ENCODE assay signal across 11 cellular contexts in the genomic region with DNA sequence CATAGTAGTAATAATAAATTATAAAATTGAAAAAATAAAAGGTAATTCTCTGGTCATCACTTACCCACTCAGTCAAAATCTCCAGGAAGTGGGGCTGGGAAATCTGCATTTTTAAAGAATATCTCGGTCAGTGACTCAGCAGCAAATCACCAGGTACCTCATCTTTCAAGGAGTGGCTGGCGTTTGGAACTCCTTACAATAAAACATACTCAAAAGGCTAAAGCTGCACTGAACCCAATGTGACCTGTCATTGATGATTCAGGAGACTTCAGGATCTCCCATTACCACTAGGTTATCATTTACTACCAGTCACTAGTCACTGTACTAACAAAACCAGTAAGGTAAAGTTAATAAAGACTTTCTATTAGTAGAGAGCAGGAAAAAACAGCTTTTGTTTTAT. TPM values are rescaled to one million over a fixed set of nuclear protein-coding genes. Genes with fewer than 3 reads are reported as not detected.
DNase-seq lines count a peak whose midpoint lies in the region; ATAC-seq, FAIRE-seq and TF ChIP-seq lines count a peak whose summit lies in the region.
"Had no signal": no experiment of that assay in that cellular context is flagged by ENCODE, and none has a peak within 500 bp of the region (broad histone marks: within the 10 kb centered on the region; RNA-seq: fewer than 3 reads in every experiment).

No MANE protein-coding gene starts in this region.

- H3K79me2 ChIP-seq in astrocyte (ENCODE audit: insufficient read depth, low read length) (peaks cover 71% of the 10 kb centered on the region), mesendoderm (ENCODE audit: control insufficient read depth, insufficient read depth, low read length) (no peaks in the 10 kb centered on the region)

- H3K4me1 Mint-ChIP-seq in astrocyte (ENCODE audit: low read depth, unreplicated experiment) = peaks cover 36% of the 10 kb centered on the region

- no peaks in the 10 kb centered on the region for H3K9me3 ChIP-seq in astrocyte (ENCODE audit: insufficient read depth, low read depth, low read length)
- H3K9me3 ChIP-seq: thoracic aorta had no signal

- no peak overlapping the region for H2BK120ac ChIP-seq in mesendoderm (ENCODE audit: low read depth, low read length)

- H3K4me2 ChIP-seq in astrocyte (ENCODE audit: low read length) (peak overlapping the region; percentile 76), mesendoderm (ENCODE audit: low read length) (no peak overlapping the region)

- peak overlapping the region; percentile 52 for H3K27ac ChIP-seq in astrocyte (ENCODE audit: low read depth, low read length)
- H3K27ac ChIP-seq in mesendoderm (ENCODE audit: low read depth, low read length) = no peak overlapping the region
- H3K27ac ChIP-seq: thoracic aorta had no signal

- H3K4me3 Mint-ChIP-seq in astrocyte (ENCODE audit: unreplicated experiment) = no peak overlapping the region
- H3K4me3 Mint-ChIP-seq: nephron progenitor cell had no signal

- no peak overlapping the region for H3K4me3 ChIP-seq in astrocyte (ENCODE audit: insufficient read depth, low read depth, low read length)
- H3K4me3 ChIP-seq in mesendoderm (ENCODE audit: low read length) = no peak overlapping the region
- H3K4me3 ChIP-seq: thoracic aorta had no signal

- DNase-seq in Daoy (ENCODE audit: low read depth) = peak; percentile 83
- peak; percentile 63 for DNase-seq in HT-29 (ENCODE audit: low spot score)
- peak; percentile 76 for DNase-seq in astrocyte (ENCODE audit: low read depth)
- peak; percentile 21 for DNase-seq in mesendoderm
- DNase-seq in NCI-H1694 (lab: John Stamatoyannopoulos, UW) = no peak
- no peak for DNase-seq in NAMALWA (ENCODE audit: low spot score)
- DNase-seq: NCI-H2107, nephron progenitor cell had no signal

- no peak for ATAC-seq in GM21737 (IDR thresholded peaks at IDR 0.05; ENCODE audit: unreplicated experiment)
- ATAC-seq: Right ventricle myocardium inferior had no signal

- H3K27ac Mint-ChIP-seq in astrocyte (ENCODE audit: unreplicated experiment) = no peak overlapping the region
- H3K27ac Mint-ChIP-seq: nephron progenitor cell had no signal

- no peaks in the 10 kb centered on the region for H3K27me3 Mint-ChIP-seq in astrocyte (ENCODE audit: low read depth, unreplicated experiment)

- H3K79me1 ChIP-seq in mesendoderm (ENCODE audit: low read length) = no peaks in the 10 kb centered on the region

- H3K18ac ChIP-seq in mesendoderm (ENCODE audit: low read length) = no peak overlapping the region

- no peak overlapping the region for H2BK15ac ChIP-seq in mesendoderm (replicated peaks; ENCODE audit: low read depth)

- H3K9me3 Mint-ChIP-seq in astrocyte (ENCODE audit: unreplicated experiment) = no peaks in the 10 kb centered on the region
- H3K9me3 Mint-ChIP-seq: nephron progenitor cell had no signal

- no peak overlapping the region for H3K4ac ChIP-seq in mesendoderm (ENCODE audit: low read depth, low read length)

- no peak for FAIRE-seq in astrocyte (lab: Jason Lieb, UNC)

- no peak overlapping the region for H2AFZ ChIP-seq in astrocyte (ENCODE audit: low read depth, low read length)

- no peak overlapping the region for H3K23ac ChIP-seq in mesendoderm (ENCODE audit: low read length)

- H3K36me3 ChIP-seq in astrocyte (ENCODE audit: insufficient read depth, low read length) (no peaks in the 10 kb centered on the region), mesendoderm (ENCODE audit: control insufficient read depth, insufficient read depth, low read length) (no peaks in the 10 kb centered on the region)
- H3K36me3 ChIP-seq: thoracic aorta had no signal

- TF ChIP-seq CTCF in astrocyte (IDR thresholded peaks at IDR 0.05; ENCODE audit: insufficient read depth, low read depth, low read length) = no peak

- no peak overlapping the region for H4K5ac ChIP-seq in mesendoderm (ENCODE audit: low read length)

- H3K56ac ChIP-seq in mesendoderm (ENCODE audit: low read length) = no peak overlapping the region

- no peak overlapping the region for H2AK5ac ChIP-seq in mesendoderm (ENCODE audit: low read length)

- peaks cover 2% of the 10 kb centered on the region for H4K20me1 ChIP-seq in astrocyte (ENCODE audit: insufficient read depth, low read length)

- H3K4me1 ChIP-seq in astrocyte (ENCODE audit: insufficient read depth, low read length) (peaks cover 50% of the 10 kb centered on the region), mesendoderm (ENCODE audit: control insufficient read depth, low read depth, low read length) (peaks cover 14% of the 10 kb centered on the region)

- no CpG with 5 or more reads among the region's 2 CpGs for WGBS in mesendoderm (ENCODE audit: extremely low coverage, insufficient coverage, low lambda C conversion rate)

- H3K36me3 Mint-ChIP-seq in astrocyte (ENCODE audit: low read depth, unreplicated experiment) = no peaks in the 10 kb centered on the region

- peak overlapping the region; percentile 47 for H3K9ac ChIP-seq in astrocyte (ENCODE audit: low read length)
- no peak overlapping the region for H3K9ac ChIP-seq in mesendoderm (ENCODE audit: low read length)

- H3K27me3 ChIP-seq in astrocyte (ENCODE audit: insufficient read depth, low read length) (no peaks in the 10 kb centered on the region), mesendoderm (ENCODE audit: insufficient read depth, low read length, poor library complexity) (no peaks in the 10 kb centered on the region)

- no peak overlapping the region for H2BK5ac ChIP-seq in mesendoderm (ENCODE audit: low read length)

- no peak overlapping the region for H4K8ac ChIP-seq in mesendoderm (ENCODE audit: low read depth, low read length)

RNA-seq across cellular contexts. Expression of a gene that starts 21.5 kb away (rescaled TPM):
- 16.8 and 17.0 TPM in 2 replicates for total RNA-seq in Daoy (2014; rRNA removed; shearing (Covaris generic))
- 38.6 and 46.0 TPM in 2 replicates for total RNA-seq in HT-29 (2014; rRNA removed; shearing (Covaris generic))
- total RNA-seq in astrocyte = 9.5 and 11.1 TPM in 2 replicates
- 10.7 TPM for polyA plus RNA-seq in mesendoderm (2013, experiment 1 of 2)
- polyA plus RNA-seq in mesendoderm (2013, experiment 2 of 2) = 10.8 TPM

RNA-seq across cellular contexts. Expression of a gene that starts 34.7 kb away (rescaled TPM):
- total RNA-seq in Daoy (2014; rRNA removed; shearing (Covaris generic)) = 8.2 and 9.3 TPM in 2 replicates
- 14.9 and 19.5 TPM in 2 replicates for total RNA-seq in HT-29 (2014; rRNA removed; shearing (Covaris generic))
- 12.4 and 14.0 TPM in 2 replicates for total RNA-seq in astrocyte
- 7.3 TPM for polyA plus RNA-seq in mesendoderm (2013, experiment 1 of 2)
- 7.3 TPM for polyA plus RNA-seq in mesendoderm (2013, experiment 2 of 2)

RNA-seq across cellular contexts. Expression of a gene that starts 36.4 kb away (rescaled TPM):
- not detected in 2 replicates for total RNA-seq in Daoy (2014; rRNA removed; shearing (Covaris generic))
- total RNA-seq in HT-29 (2014; rRNA removed; shearing (Covaris generic)) = not detected in 2 replicates
- total RNA-seq in astrocyte = not detected in 2 replicates
- polyA plus RNA-seq in mesendoderm (2013, experiment 1 of 2) = 0.03 TPM
- not detected for polyA plus RNA-seq in mesendoderm (2013, experiment 2 of 2)
- total RNA-seq: Right ventricle myocardium inferior, thoracic aorta had no signal

RNA-seq across cellular contexts. Expression of a gene that starts 57.1 kb away (rescaled TPM):
- total RNA-seq in Daoy (2014; rRNA removed; shearing (Covaris generic)) = 47.7 and 68.9 TPM in 2 replicates
- 78.8 and 97.6 TPM in 2 replicates for total RNA-seq in HT-29 (2014; rRNA removed; shearing (Covaris generic))
- total RNA-seq in astrocyte = 18.1 and 19.8 TPM in 2 replicates
- polyA plus RNA-seq in mesendoderm (2013, experiment 1 of 2) = 25.7 TPM
- 25.8 TPM for polyA plus RNA-seq in mesendoderm (2013, experiment 2 of 2)

Comparison
In these comparisons a context has a peak if more than half of its experiments do, and no peak if none do; other contexts are left out.
1. DNase-seq: peak in Daoy (single experiment), HT-29 (single experiment), astrocyte (single experiment) and mesendoderm (single experiment); none in NCI-H1694 (single experiment) and NAMALWA (single experiment).